16 cellular contexts compared by ENCODE assay signal in the genomic region with DNA sequence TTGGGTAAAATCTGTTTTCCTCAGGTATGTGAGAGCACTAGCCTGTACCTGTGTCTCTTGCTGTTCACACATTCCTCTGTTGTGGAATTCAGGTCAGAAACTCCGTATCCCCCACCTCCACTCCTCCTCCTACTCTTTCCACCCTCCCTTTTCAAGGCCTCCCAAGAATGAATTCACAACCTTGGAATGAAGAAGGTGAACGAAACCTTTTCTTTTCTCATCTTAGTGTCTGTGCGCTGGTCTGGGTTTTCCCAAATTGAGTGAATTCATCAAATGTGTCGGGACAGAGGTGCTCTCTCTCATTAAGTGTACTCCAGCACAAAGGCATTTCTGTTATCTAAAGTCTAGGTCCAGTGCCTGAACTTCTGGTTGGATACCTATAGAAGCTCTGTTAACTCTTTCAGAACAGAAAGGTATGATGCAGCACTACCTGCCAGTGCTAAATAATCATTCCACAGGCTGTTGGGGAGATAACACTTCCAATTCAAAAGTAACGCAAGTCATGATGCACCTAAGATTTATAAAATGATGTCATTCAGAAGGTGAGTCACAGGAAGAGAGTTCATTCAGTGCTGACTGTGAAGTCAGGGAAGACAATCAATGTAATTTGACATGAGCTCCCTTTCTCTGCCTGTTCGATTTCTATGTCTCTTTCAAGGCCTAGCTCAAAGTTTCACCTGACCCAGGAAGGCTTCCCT. TPM values are rescaled to one million over a fixed set of nuclear protein-coding genes. Genes with fewer than 3 reads are reported as not detected.
DNase-seq lines count a peak whose midpoint lies in the region; ATAC-seq and TF ChIP-seq lines count a peak whose summit lies in the region.
"Had no signal": no experiment of that assay in that cellular context is flagged by ENCODE, and none has a peak within 500 bp of the region (broad histone marks: within the 10 kb centered on the region; RNA-seq: fewer than 3 reads in every experiment).

No MANE protein-coding gene starts in this region.

- H3K4me1 ChIP-seq in ACC112 (ENCODE audit: control insufficient read depth, insufficient read depth, low read length, unreplicated experiment) (peaks cover 46% of the 10 kb centered on the region), breast epithelium (no peaks in the 10 kb centered on the region)

- no peak for TF ChIP-seq POLR2A in breast epithelium (IDR thresholded peaks at IDR 0.05)

- in situ Hi-C loops in KBM-7 (cut with MboI; ENCODE audit: low pct_unique_long_range_greater_than_20kb, low sequenced_read_pairs) = no loop called here

- H3K27ac ChIP-seq in ACC112 (ENCODE audit: low read depth, low read length) (peak overlapping the region; percentile 89), breast epithelium (peak overlapping the region; percentile 38 to 57)
- H3K27ac ChIP-seq: esophagus squamous epithelium, thoracic aorta had no signal

- peak; percentile 0 for DNase-seq in HFFc6
- peak in 1 of 2 donors; percentile 27 for DNase-seq in breast epithelium (ENCODE audit: low spot score in 2 of 2)
- DNase-seq in iPS-NIHi7 (ENCODE audit: extremely low spot score) = peak; percentile 65
- no peak for DNase-seq in KBM-7
- DNase-seq in nucleus accumbens (lab: John Stamatoyannopoulos, UW) = no peak
- DNase-seq in NCI-H524 treated with DMSO at 0.1 percent for 48 hours (lab: John Stamatoyannopoulos, UW) = no peak
- DNase-seq: activated CD4-positive, alpha-beta T cell treated with anti-CD3 and anti-CD28 coated beads for 36 hours; DMS 273 treated with DMSO at 0.1 percent for 48 hours; esophagus squamous epithelium; mucosa of descending colon; NCI-H1048; NCI-H345; T-helper 1 cell had no signal

- no peak overlapping the region; the same call in 1 of the 2 replicates for H3K4me3 Mint-ChIP-seq in HFFc6
- H3K4me3 Mint-ChIP-seq: activated CD4-positive, alpha-beta T cell treated with anti-CD3 and anti-CD28 coated beads for 36 hours had no signal

- no peaks in the 10 kb centered on the region for H3K79me2 ChIP-seq in ACC112 (ENCODE audit: control insufficient read depth, insufficient read depth, low read length, unreplicated experiment)

- H3K9me3 Mint-ChIP-seq in HFFc6 = no peaks in the 10 kb centered on the region

- no peaks in the 10 kb centered on the region for H3K27me3 Mint-ChIP-seq in HFFc6 (ENCODE audit: insufficient read depth)
- H3K27me3 Mint-ChIP-seq: activated CD4-positive, alpha-beta T cell treated with anti-CD3 and anti-CD28 coated beads for 36 hours had no signal

- peaks cover 45% of the 10 kb centered on the region for H3K4me1 Mint-ChIP-seq in HFFc6 (ENCODE audit: low read depth)
- H3K4me1 Mint-ChIP-seq: activated CD4-positive, alpha-beta T cell treated with anti-CD3 and anti-CD28 coated beads for 36 hours had no signal

- no peaks in the 10 kb centered on the region for H3K36me3 ChIP-seq in ACC112 (ENCODE audit: insufficient read depth, low read length)
- no peaks in the 10 kb centered on the region for H3K36me3 ChIP-seq in breast epithelium
- H3K36me3 ChIP-seq: esophagus squamous epithelium, thoracic aorta had no signal

- H3K27ac Mint-ChIP-seq in HFFc6 = peak overlapping the region; percentile 62
- H3K27ac Mint-ChIP-seq: activated CD4-positive, alpha-beta T cell treated with anti-CD3 and anti-CD28 coated beads for 36 hours had no signal

- no peaks in the 10 kb centered on the region for H3K27me3 ChIP-seq in ACC112 (ENCODE audit: insufficient read depth, low read length)
- peaks cover 0 to 38% of the 10 kb centered on the region in 2 donors for H3K27me3 ChIP-seq in breast epithelium

- no peaks in the 10 kb centered on the region for H3K9me3 ChIP-seq in breast epithelium
- H3K9me3 ChIP-seq: esophagus squamous epithelium, mucosa of descending colon, thoracic aorta had no signal

- no peaks in the 10 kb centered on the region for H3K36me3 Mint-ChIP-seq in HFFc6 (ENCODE audit: low read depth)

- no peak overlapping the region for H2AFZ ChIP-seq in ACC112 (ENCODE audit: low read length, unreplicated experiment)

- H3K4me3 ChIP-seq in ACC112 (ENCODE audit: low read depth, low read length) (0 out of 2 replicates have a peak overlapping the region, but pooled peaks have one; percentile 74), breast epithelium (no peak overlapping the region)
- H3K4me3 ChIP-seq: esophagus squamous epithelium, mucosa of descending colon, thoracic aorta had no signal

- no peak for TF ChIP-seq CTCF in HFFc6 (IDR thresholded peaks at IDR 0.05)
- no peak for TF ChIP-seq CTCF in breast epithelium (IDR thresholded peaks at IDR 0.05)

- intact Hi-C loops in breast epithelium (cut with DNase I; ENCODE audit: low total_unique reads) = no loop called here

- no peak for ATAC-seq in GM18867 (IDR thresholded peaks at IDR 0.05; ENCODE audit: unreplicated experiment)
- ATAC-seq: activated CD4-positive, alpha-beta T cell treated with anti-CD3 and anti-CD28 coated beads for 36 hours; mucosa of descending colon had no signal

RNA-seq across cellular contexts. Expression of gene COL4A6, which starts 41.9 kb away (rescaled TPM):
- under 1 TPM; 0.03 to 0.16 (median 0.11) TPM for total RNA-seq in HFFc6 (2021; fragmentation: NEBNext Ultra II Directional; extraction: Animal tissue kit (Norgen Biotek cat#: 25700))
- 10 to 100 TPM in 2 of 3 donors, 1 to 10 TPM in 1; 6.9 to 13.9 (median 10.7) TPM for total RNA-seq in breast epithelium
- total RNA-seq: activated CD4-positive, alpha-beta T cell treated with anti-CD3 and anti-CD28 coated beads for 36 hours had no signal

RNA-seq across cellular contexts. Expression of gene COL4A5, which starts 43.3 kb away (rescaled TPM):
- 1 to 10 TPM; 4.3 to 7.9 (median 6.2) TPM for total RNA-seq in HFFc6 (2021; fragmentation: NEBNext Ultra II Directional; extraction: Animal tissue kit (Norgen Biotek cat#: 25700))
- 10 to 100 TPM; 13.6 to 88.1 (median 75.1) TPM for total RNA-seq in breast epithelium
- total RNA-seq: activated CD4-positive, alpha-beta T cell treated with anti-CD3 and anti-CD28 coated beads for 36 hours had no signal

Comparison
In these comparisons a context has a peak if more than half of its experiments do, and no peak if none do; other contexts are left out.
1. DNase-seq: peak in HFFc6 (single experiment) and iPS-NIHi7 (single experiment); none in KBM-7 (single experiment), nucleus accumbens (0 of 56) and NCI-H524 treated with DMSO at 0.1 percent for 48 hours (single experiment).
2. RNA of gene COL4A6, which starts 41.9 kb away (total RNA-seq): 6.9 to 13.9 TPM in breast epithelium; 0.03 to 0.16 TPM in HFFc6; every median in the first group is over 4 times any median in the second.